In the genomic region with DNA sequence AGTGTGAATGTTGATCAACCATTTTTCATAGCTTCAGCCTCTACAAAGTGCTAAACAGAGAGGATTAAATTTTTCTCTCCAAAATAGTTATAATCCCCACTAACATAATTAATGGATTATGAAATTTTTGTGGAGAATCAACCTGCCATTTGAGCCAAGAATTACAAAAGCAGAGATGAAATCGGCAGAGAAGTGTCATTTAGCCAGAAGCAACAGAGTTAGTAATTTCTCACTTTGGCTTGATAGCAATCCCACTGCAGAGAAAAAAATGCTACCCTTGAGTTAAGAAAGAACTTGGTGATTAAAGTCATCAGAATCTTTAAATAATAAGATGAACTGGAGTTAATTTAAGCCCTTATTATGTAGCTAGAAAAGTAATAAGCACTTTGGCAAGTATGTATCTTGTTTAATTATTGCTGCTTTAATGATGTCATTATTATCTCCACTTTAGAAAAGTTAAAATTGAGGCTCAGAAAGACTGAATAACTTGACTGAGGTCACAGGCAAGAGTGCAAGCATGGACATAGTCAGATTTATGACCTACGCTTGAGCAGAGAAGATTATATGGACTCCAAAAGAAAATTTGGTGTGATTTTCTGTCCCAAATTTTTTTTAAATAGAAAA, we compare ENCODE assay signal across 14 cellular contexts. TPM values are rescaled to one million over a fixed set of nuclear protein-coding genes. Genes with fewer than 3 reads are reported as not detected.
"Had no signal": no experiment of that assay in that cellular context is flagged by ENCODE, and none has a peak within 500 bp of the region (broad histone marks: within the 10 kb centered on the region; RNA-seq: fewer than 3 reads in every experiment).

No MANE protein-coding gene starts in this region.

- FAIRE-seq: keratinocyte had no signal

- H3K27me3 ChIP-seq: cardiac muscle cell, vagina had no signal

- H2AFZ ChIP-seq: parathyroid adenoma had no signal

- H3K9me3 ChIP-seq: vagina had no signal

- H3K79me2 ChIP-seq: parathyroid adenoma had no signal

- H3K36me3 ChIP-seq: cardiac muscle cell, vagina had no signal

- DNase-seq: activated effector memory CD4-positive, alpha-beta T cell treated with anti-CD3 and anti-CD28 coated beads, Interleukin-2, amount 50 U/mL, for 16 hours; activated T-cell treated with anti-CD3 and anti-CD28 coated beads, Interleukin-2, amount 50 U/mL, for 72 hours; effector memory CD8-positive, alpha-beta T cell; hypothalamus; midbrain; stimulated activated CD4-positive, alpha-beta T cell treated with anti-CD3 and anti-CD28 coated beads, Interleukin-2, amount 100 ng/mL, for 24 hours; T1000; trophoblast cell had no signal

- H3K9ac ChIP-seq: parathyroid adenoma had no signal

- H3K4me1 ChIP-seq: parathyroid adenoma, vagina had no signal

- H3K27ac ChIP-seq: cardiac muscle cell, parathyroid adenoma, vagina had no signal

- H3K4me3 ChIP-seq: cardiac muscle cell, vagina had no signal

RNA-seq across cellular contexts. Expression of a gene that starts 37.3 kb away (rescaled TPM):
- total RNA-seq: activated CD8-positive, alpha-beta memory T cell treated with anti-CD3 and anti-CD28 coated beads for 36 hours; activated T-cell treated with anti-CD3 and anti-CD28 coated beads, Interleukin-2, amount 50 U/mL, for 72 hours; T-helper 1 cell treated with Interleukin-12 subunit alpha and Interleukin-12 subunit beta and Interleukin-4 antibody, amounts not matched to agents 30 ng/mL and 1 ng/mL, for 36 hours had no signal
